ENCODE assay signal across 8 cellular contexts in the genomic region with DNA sequence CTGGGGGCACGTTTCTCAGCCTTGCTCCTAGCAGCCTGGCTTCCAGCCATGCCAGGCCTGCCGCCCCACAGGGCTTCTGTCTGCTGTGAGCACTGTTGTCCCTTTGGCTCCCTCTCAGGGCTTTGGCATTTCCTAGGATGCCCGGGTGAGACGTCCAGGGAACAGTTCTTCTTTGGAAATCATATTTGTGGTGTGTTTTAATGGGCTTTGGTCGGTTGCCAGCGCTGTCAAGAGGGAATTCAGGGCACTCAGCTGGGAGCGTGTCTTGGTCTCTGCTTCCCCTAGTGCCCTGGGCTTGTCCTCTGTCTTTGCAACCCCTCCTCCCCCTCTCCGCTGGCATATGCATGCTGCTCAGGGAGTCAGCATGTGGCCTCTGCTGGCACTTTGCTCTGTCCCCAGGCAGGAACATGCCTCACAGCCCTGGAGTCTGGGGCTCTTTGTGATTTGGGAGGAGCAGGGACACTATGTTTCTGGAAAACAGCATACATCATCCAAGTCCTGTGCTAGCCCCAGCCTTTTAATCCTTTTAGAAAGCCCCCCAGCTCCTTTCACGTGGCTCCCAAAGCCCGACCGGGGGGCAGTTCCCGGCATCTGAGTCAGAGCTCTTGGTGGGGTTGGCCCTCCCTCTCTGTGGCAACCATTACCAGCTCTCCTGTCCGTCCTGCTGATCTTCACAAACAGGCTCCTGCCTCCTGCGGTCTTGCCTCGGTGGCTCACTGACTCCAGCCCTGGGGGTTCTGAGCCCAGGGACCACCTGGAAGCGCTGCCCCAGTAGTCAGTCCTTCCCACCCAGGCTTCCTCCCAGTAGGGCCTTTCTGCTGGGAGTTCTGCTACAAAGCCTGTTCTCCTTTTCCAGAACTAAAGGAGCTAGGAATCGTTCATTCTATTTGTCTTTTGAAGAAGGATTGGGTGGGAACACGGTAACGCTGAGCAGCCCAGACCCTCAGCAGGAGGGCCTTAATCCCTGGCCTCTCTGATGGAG. TPM values are rescaled to one million over a fixed set of nuclear protein-coding genes. Genes with fewer than 3 reads are reported as not detected.
DNase-seq lines count a peak whose midpoint lies in the region; ATAC-seq, FAIRE-seq and TF ChIP-seq lines count a peak whose summit lies in the region.

No MANE protein-coding gene starts in this region.

- H3K9me3 ChIP-seq in A549: no peaks in the 10 kb centered on the region
- no peaks in the 10 kb centered on the region for H3K9me3 ChIP-seq in mesenchymal stem cell (ENCODE audit: control insufficient read depth, low read length)
- no peaks in the 10 kb centered on the region for H3K9me3 ChIP-seq in uterus

- H3K14ac ChIP-seq in mesenchymal stem cell (ENCODE audit: low read length in 2 of 2): no peak overlapping the region

- H4K91ac ChIP-seq in mesenchymal stem cell (ENCODE audit: low read length): peak overlapping the region; percentile 34

- no peak overlapping the region for H2BK15ac ChIP-seq in mesenchymal stem cell (ENCODE audit: low read depth, poor library complexity, severe bottlenecking)

- peak overlapping the region; percentile 73 for H3K4me2 ChIP-seq in A549
- H3K4me2 ChIP-seq in mesenchymal stem cell (ENCODE audit: low read length, poor library complexity, severe bottlenecking): peak overlapping the region; percentile 30

- no peaks in the 10 kb centered on the region for H3K27me3 ChIP-seq in mesenchymal stem cell (ENCODE audit: control insufficient read depth in 1 of 2, insufficient read depth in 1 of 2, low read length in 2 of 2)
- no peaks in the 10 kb centered on the region for H3K27me3 ChIP-seq in uterus

- peak; percentile 93 for FAIRE-seq in A549 (lab: Jason Lieb, UNC)

- peak overlapping the region; percentile 95 for H2BK5ac ChIP-seq in mesenchymal stem cell (ENCODE audit: low read depth, low read length, poor library complexity, severe bottlenecking)

- peaks cover 31% of the 10 kb centered on the region for H3K4me1 Mint-ChIP-seq in activated CD4-positive, alpha-beta memory T cell treated with anti-CD3 and anti-CD28 coated beads, Interleukin-2, amount 10 ng/mL, durations not matched to agents 7 days and 5 days

- H3K4me3 ChIP-seq in A549 (no peak overlapping the region; the same call in 2 of the 3 replicates), mesenchymal stem cell (ENCODE audit: insufficient read depth in 1 of 2, low read depth in 1 of 2, low read length in 2 of 2) (no peak overlapping the region), uterus (no peak overlapping the region)

- H2AK5ac ChIP-seq in mesenchymal stem cell (ENCODE audit: low read length, severe bottlenecking): peak overlapping the region; percentile 24

- peak; percentile 65 to 85 for DNase-seq in A549 (ENCODE audit: low read depth in 1 of 2, low spot score in 1 of 2)
- DNase-seq in NCI-H1694 treated with DMSO at 0.1 percent for 48 hours (lab: John Stamatoyannopoulos, UW): peak; percentile 24
- peak; percentile 91 for DNase-seq in dedifferentiated amniotic fluid mesenchymal stem cell (ENCODE audit: extremely low spot score)
- peak; percentile 88 for DNase-seq in mesenchymal stem cell
- DNase-seq in uterus: peak; percentile 41 to 64
- DNase-seq in stimulated activated CD4-positive, alpha-beta T cell treated with anti-CD3 and anti-CD28 coated beads, Interleukin-1b, Interleukin-23, amount 100 ng/mL, for 48 hours: no peak
- no peak for DNase-seq in activated CD4-positive, alpha-beta memory T cell treated with anti-CD3 and anti-CD28 coated beads, Interleukin-2, amount 10 ng/mL, durations not matched to agents 7 days and 5 days

- no peak overlapping the region for H3K4ac ChIP-seq in mesenchymal stem cell (ENCODE audit: low read depth in 1 of 2, low read length in 2 of 2)

- H3K79me1 ChIP-seq in mesenchymal stem cell (replicated peaks; ENCODE audit: low read length, poor library complexity, severe bottlenecking): peaks cover 2% of the 10 kb centered on the region

- CTCF ChIA-PET in A549 (lab: Yijun Ruan, JAX): interaction anchor here (0.6 to 19.2 kb wide), 8 partner anchors 18 to 92 kb away, joined by 3 to 148 read pairs (median 4); a partner anchor contains a TSS
- CTCF ChIA-PET in activated CD4-positive, alpha-beta memory T cell treated with anti-CD3 and anti-CD28 coated beads, Interleukin-2, amount 10 ng/mL, durations not matched to agents 7 days and 5 days (lab: Charles Lee): interaction anchor here (0.7 to 6.0 kb wide), 4 partner anchors 19 to 61 kb away, joined by 3 to 37 read pairs (median 4); a partner anchor contains a TSS

- no peak overlapping the region for H2BK120ac ChIP-seq in mesenchymal stem cell (ENCODE audit: low read depth, low read length)

- no peak overlapping the region for H3K23ac ChIP-seq in mesenchymal stem cell (ENCODE audit: low read length in 2 of 2)

- H3K27ac ChIP-seq in A549 (peak overlapping the region; percentile 93), mesenchymal stem cell (ENCODE audit: low read length, poor library complexity, severe bottlenecking) (peak overlapping the region; percentile 99), uterus (peak overlapping the region; percentile 34 to 47)

- TF ChIP-seq CTCF in A549 (IDR thresholded peaks at IDR 0.05) (no peak; the same call in 2 of the 3 replicates), uterus (IDR thresholded peaks at IDR 0.05) (no peak)

- H3K36me3 ChIP-seq in mesenchymal stem cell (ENCODE audit: control insufficient read depth in 1 of 2, insufficient read depth in 2 of 2, low read depth in 1 of 2, low read length in 2 of 2) (peaks cover 28 to 63% of the 10 kb centered on the region in 2 experiments), uterus (no peaks in the 10 kb centered on the region)

- no peak overlapping the region for H3K27ac Mint-ChIP-seq in activated CD4-positive, alpha-beta memory T cell treated with anti-CD3 and anti-CD28 coated beads, Interleukin-2, amount 10 ng/mL, durations not matched to agents 7 days and 5 days

- TF ChIP-seq EP300 in A549 (IDR thresholded peaks at IDR 0.05): peak in 1 of 2 experiments; percentile 40; a peak in 2 of 5 replicates

- peak; percentile 36 to 54; a peak in 3 of 5 replicates for TF ChIP-seq RAD21 in A549 (conservative IDR thresholded peaks at IDR 0.05 in 1 of 2, IDR thresholded peaks at IDR 0.05 in 1 of 2)

- H4K8ac ChIP-seq in mesenchymal stem cell (ENCODE audit: low read length): no peak overlapping the region

- H3K4me1 ChIP-seq in A549: peaks cover 100% of the 10 kb centered on the region
- peaks cover 70% of the 10 kb centered on the region for H3K4me1 ChIP-seq in mesenchymal stem cell (ENCODE audit: control insufficient read depth, insufficient read depth, low read depth, low read length)
- H3K4me1 ChIP-seq in uterus: peaks cover 0 to 7% of the 10 kb centered on the region in 2 donors

- intact Hi-C loops in uterus (cut with DNase I; ENCODE audit: low total_unique reads): no loop called here

- peaks cover 23% of the 10 kb centered on the region for H3K36me3 Mint-ChIP-seq in activated CD4-positive, alpha-beta memory T cell treated with anti-CD3 and anti-CD28 coated beads, Interleukin-2, amount 10 ng/mL, durations not matched to agents 7 days and 5 days (ENCODE audit: low read depth)

- TF ChIP-seq POLR2A in A549 (IDR thresholded peaks at IDR 0.05; ENCODE audit: low read length) (no peak), uterus (IDR thresholded peaks at IDR 0.05) (no peak)

- H3K9me3 Mint-ChIP-seq in activated CD4-positive, alpha-beta memory T cell treated with anti-CD3 and anti-CD28 coated beads, Interleukin-2, amount 10 ng/mL, durations not matched to agents 7 days and 5 days: no peaks in the 10 kb centered on the region

- H2BK12ac ChIP-seq in mesenchymal stem cell (ENCODE audit: low read length in 2 of 2): no peak overlapping the region

- no peak overlapping the region for H2AFZ ChIP-seq in mesenchymal stem cell (ENCODE audit: low read depth, low read length)

- H3K18ac ChIP-seq in mesenchymal stem cell (ENCODE audit: low read depth in 1 of 2, low read length in 2 of 2): peak overlapping the region in 1 of 2 experiments; percentile 25

- H3K4me3 Mint-ChIP-seq in activated CD4-positive, alpha-beta memory T cell treated with anti-CD3 and anti-CD28 coated beads, Interleukin-2, amount 10 ng/mL, durations not matched to agents 7 days and 5 days: no peak overlapping the region

- POLR2A ChIA-PET in A549 (lab: Yijun Ruan, JAX): interaction anchor here (0.8 to 2.0 kb wide), 5 partner anchors 10 to 86 kb away, joined by 3 to 10 read pairs (median 4); a partner anchor contains a TSS
- POLR2A ChIA-PET in activated CD4-positive, alpha-beta memory T cell treated with anti-CD3 and anti-CD28 coated beads, Interleukin-2, amount 10 ng/mL, durations not matched to agents 7 days and 5 days (lab: Charles Lee): no interaction called here

- ATAC-seq in A549 (peak; percentile 70 to 75), HG03342 (IDR thresholded peaks at IDR 0.05; ENCODE audit: unreplicated experiment) (no peak)

- no peaks in the 10 kb centered on the region for H3K27me3 Mint-ChIP-seq in activated CD4-positive, alpha-beta memory T cell treated with anti-CD3 and anti-CD28 coated beads, Interleukin-2, amount 10 ng/mL, durations not matched to agents 7 days and 5 days

- H3K9ac ChIP-seq in mesenchymal stem cell (ENCODE audit: low read length): no peak overlapping the region

- 24% methylated on average over 19 of the region's 19 CpGs for WGBS in A549 (ENCODE audit: missing lambda C conversion rate)
- 67% methylated on average over 19 of the region's 19 CpGs for WGBS in mesenchymal stem cell

RNA-seq across cellular contexts. Expression of a gene that starts 26.7 kb away (rescaled TPM):
- polyA plus RNA-seq in A549 (2011; rRNA removed): 76.3 and 103 TPM in 2 replicates
- polyA plus RNA-seq in A549 (2012; cell fraction: cytosol; rRNA removed): 97.6 and 108 TPM in 2 replicates
- 186 and 190 TPM in 2 replicates for polyA plus RNA-seq in A549 (2012; cell fraction: nucleus; rRNA removed)
- polyA plus RNA-seq in A549 (2017; fragmentation: RNase III; extraction: RNeasy Plus Mini Kit Qiagen cat#74134 plus additional on column Dnase treatment): 125 to 139 TPM (median 136 TPM) in 3 replicates
- 63.9 and 67.1 TPM in 2 replicates for polyA minus RNA-seq in A549 (2011; rRNA and poly(A)+ RNA removed)
- polyA plus RNA-seq in mesenchymal stem cell (2013, experiment 1 of 2): 68.5 TPM
- polyA plus RNA-seq in mesenchymal stem cell (2013, experiment 2 of 2): 71.8 TPM
- 10 to 100 TPM; 14.1 to 87.7 (median 64.7) TPM for total RNA-seq in uterus
- 10 to 100 TPM; 87.2 to 89.6 TPM for total RNA-seq in activated CD4-positive, alpha-beta memory T cell treated with anti-CD3 and anti-CD28 coated beads, Interleukin-2, amount 10 ng/mL, durations not matched to agents 7 days and 5 days

RNA-seq across cellular contexts. Expression of a gene that starts 26.8 kb away (rescaled TPM):
- polyA plus RNA-seq in A549 (2011; rRNA removed): 22.7 and 29.2 TPM in 2 replicates
- 17.7 and 21.4 TPM in 2 replicates for polyA plus RNA-seq in A549 (2012; cell fraction: cytosol; rRNA removed)
- polyA plus RNA-seq in A549 (2012; cell fraction: nucleus; rRNA removed): 159 and 161 TPM in 2 replicates
- polyA plus RNA-seq in A549 (2017; fragmentation: RNase III; extraction: RNeasy Plus Mini Kit Qiagen cat#74134 plus additional on column Dnase treatment): 37.3 to 42.5 TPM (median 39.9 TPM) in 3 replicates
- polyA minus RNA-seq in A549 (2011; rRNA and poly(A)+ RNA removed): 48.5 and 52.7 TPM in 2 replicates
- polyA plus RNA-seq in mesenchymal stem cell (2013, experiment 1 of 2): 9.8 TPM
- polyA plus RNA-seq in mesenchymal stem cell (2013, experiment 2 of 2): 9.5 TPM
- total RNA-seq in uterus: 10 to 100 TPM in 2 of 4 donors, 1 to 10 TPM in 1, under 1 TPM in 1; 0.59 to 22.7 (median 11.9) TPM
- total RNA-seq in activated CD4-positive, alpha-beta memory T cell treated with anti-CD3 and anti-CD28 coated beads, Interleukin-2, amount 10 ng/mL, durations not matched to agents 7 days and 5 days: 10 to 100 TPM; 38.3 TPM

RNA-seq across cellular contexts. Expression of a gene that starts 27.5 kb away (rescaled TPM):
- polyA plus RNA-seq in A549 (2011; rRNA removed) (19.8 and 20.6 TPM in 2 replicates), A549 (2017; fragmentation: RNase III; extraction: RNeasy Plus Mini Kit Qiagen cat#74134 plus additional on column Dnase treatment) (30.1 to 37.4 TPM (median 36.0 TPM) in 3 replicates)
- polyA plus RNA-seq in A549 (2012; cell fraction: cytosol; rRNA removed): 17.2 and 22.1 TPM in 2 replicates
- polyA plus RNA-seq in A549 (2012; cell fraction: nucleus; rRNA removed): 77.1 and 140 TPM in 2 replicates
- polyA minus RNA-seq in A549 (2011; rRNA and poly(A)+ RNA removed): 53.3 and 59.6 TPM in 2 replicates
- 1.3 TPM for polyA plus RNA-seq in mesenchymal stem cell (2013, experiment 1 of 2)
- 1.0 TPM for polyA plus RNA-seq in mesenchymal stem cell (2013, experiment 2 of 2)
- total RNA-seq in uterus: 100 to 1,000 TPM in 1 of 4 donors, 10 to 100 TPM in 3; 38.0 to 100 (median 62.3) TPM
- total RNA-seq in activated CD4-positive, alpha-beta memory T cell treated with anti-CD3 and anti-CD28 coated beads, Interleukin-2, amount 10 ng/mL, durations not matched to agents 7 days and 5 days: under 1 TPM; 0.43 to 0.68 TPM

Comparison
In these comparisons a context has a peak if more than half of its experiments do, and no peak if none do; other contexts are left out.
1. DNase-seq: peak in A549 (2 of 2), NCI-H1694 treated with DMSO at 0.1 percent for 48 hours (single experiment), dedifferentiated amniotic fluid mesenchymal stem cell (single experiment), mesenchymal stem cell (single experiment) and uterus (2 of 2); none in stimulated activated CD4-positive, alpha-beta T cell treated with anti-CD3 and anti-CD28 coated beads, Interleukin-1b, Interleukin-23, amount 100 ng/mL, for 48 hours (single experiment) and activated CD4-positive, alpha-beta memory T cell treated with anti-CD3 and anti-CD28 coated beads, Interleukin-2, amount 10 ng/mL, durations not matched to agents 7 days and 5 days (single experiment).
2. H3K27ac ChIP-seq: peak in every context shown above with its lines; median percentile 99 in mesenchymal stem cell; 93 in A549; 40 in uterus.
3. RNA of a gene that starts 27.5 kb away (total RNA-seq): 38.0 to 100 TPM in uterus; 0.43 to 0.68 TPM in activated CD4-positive, alpha-beta memory T cell treated with anti-CD3 and anti-CD28 coated beads, Interleukin-2, amount 10 ng/mL, durations not matched to agents 7 days and 5 days; every median in the first group is over 10 times any median in the second.